Comparison of ENCODE assay signal across 1 cellular context in genomic region chr5:177357459-177358332, GRCh38.
TF ChIP-seq lines count a peak whose summit lies in the region.

TSS of gene RGS14 (plus strand) at chr5:177357924. CDS start at chr5:177358025, 101 bp downstream.

TF ChIP-seq in GM12878, 131 proteins besides CTCF, POLR2A, EP300 and RAD21 (continued from another document):
- no peak for TF ChIP-seq TCF12 (IDR thresholded peaks at IDR 0.05; ENCODE audit: low read depth, low read length)
- TF ChIP-seq ZNF274 (IDR thresholded peaks at IDR 0.05; ENCODE audit: insufficient read depth, insufficient read length), result no peak
- TF ChIP-seq CHD2 (IDR thresholded peaks at IDR 0.05; ENCODE audit: borderline replicate concordance, low read depth, low read length), result no peak; the same call in 1 of the 2 replicates
- peak; percentile 75; the same call in 1 of the 2 replicates for TF ChIP-seq ZBTB40 (IDR thresholded peaks at IDR 0.05; ENCODE audit: borderline replicate concordance)
- TF ChIP-seq TBL1XR1 (IDR thresholded peaks at IDR 0.05; ENCODE audit: low read depth, low read length), result no peak
- TF ChIP-seq SRF (IDR thresholded peaks at IDR 0.05; ENCODE audit: low read depth in 2 of 2, low read length in 2 of 2), result no peak
- no peak for TF ChIP-seq SUZ12 (IDR thresholded peaks at IDR 0.05; ENCODE audit: unreplicated experiment)
- no peak for TF ChIP-seq NFXL1 (IDR thresholded peaks at IDR 0.05; ENCODE audit: borderline replicate concordance)
- TF ChIP-seq RFX5 (IDR thresholded peaks at IDR 0.05; ENCODE audit: low read depth, low read length), result no peak
- TF ChIP-seq SIN3A (IDR thresholded peaks at IDR 0.05; ENCODE audit: low read depth, low read length), result peak; percentile 91
- no peak for TF ChIP-seq ZNF592 (IDR thresholded peaks at IDR 0.05)
- no peak for TF ChIP-seq RAD51 (IDR thresholded peaks at IDR 0.05)
- peak; percentile 19 for TF ChIP-seq SIX5 (IDR thresholded peaks at IDR 0.05; ENCODE audit: low read depth, low read length, severe bottlenecking)
- TF ChIP-seq CBX3 (IDR thresholded peaks at IDR 0.05; ENCODE audit: borderline replicate concordance, low read depth), result no peak
- peak; percentile 61 for TF ChIP-seq MYC (IDR thresholded peaks at IDR 0.05; ENCODE audit: insufficient read depth, insufficient read length, insufficient replicate concordance, low read length, severe bottlenecking)
- TF ChIP-seq ZNF687 (IDR thresholded peaks at IDR 0.05), result peak; percentile 59
- TF ChIP-seq ZBTB11 (CRISPR knock-in tag; IDR thresholded peaks at IDR 0.05), result no peak
- peak; percentile 55 for TF ChIP-seq KLF5 (IDR thresholded peaks at IDR 0.05; ENCODE audit: partially characterized antibody)
- peak; percentile 91 for TF ChIP-seq NKRF (conservative IDR thresholded peaks at IDR 0.05)
- TF ChIP-seq RELA (IDR thresholded peaks at IDR 0.05; ENCODE audit: borderline replicate concordance, partially characterized antibody), result peak; percentile 39
- peak; percentile 70; the same call in 1 of the 2 replicates for TF ChIP-seq IRF4 (IDR thresholded peaks at IDR 0.05; ENCODE audit: low read depth, low read length)
- no peak for TF ChIP-seq NFIC (IDR thresholded peaks at IDR 0.05; ENCODE audit: low read depth, low read length)
- no peak for TF ChIP-seq JUNB (IDR thresholded peaks at IDR 0.05)
- TF ChIP-seq CHD4 (IDR thresholded peaks at IDR 0.05), result no peak
TF ChIP-seq in GM12878: peak in this region for 48.
